ENCODE assay signal across 8 cellular contexts in genomic region chr12:46342562-46343033, GRCh38. TPM values are rescaled to one million over a fixed set of nuclear protein-coding genes. Genes with fewer than 3 reads are reported as not detected.
DNase-seq lines count a peak whose midpoint lies in the region; ATAC-seq lines count a peak whose summit lies in the region.

No MANE protein-coding gene starts in this region.

- peaks cover 8% of the 10 kb centered on the region for H3K27me3 Mint-ChIP-seq in activated naive CD4-positive, alpha-beta T cell treated with anti-CD3 and anti-CD28 coated beads, Interleukin-2, amount 10 ng/mL, durations not matched to agents 7 days and 5 days

- CTCF ChIA-PET in activated naive CD4-positive, alpha-beta T cell treated with anti-CD3 and anti-CD28 coated beads, Interleukin-2, amount 10 ng/mL, durations not matched to agents 7 days and 5 days (lab: Charles Lee) = interaction anchor here (1.1 to 1.7 kb wide), 2 partner anchors 344 to 679 kb away, joined by 3 to 5 read pairs; no protein-coding TSS in a partner anchor

- H3K4me1 Mint-ChIP-seq in activated naive CD4-positive, alpha-beta T cell treated with anti-CD3 and anti-CD28 coated beads, Interleukin-2, amount 10 ng/mL, durations not matched to agents 7 days and 5 days = no peaks in the 10 kb centered on the region
- peaks cover 14% of the 10 kb centered on the region for H3K4me1 Mint-ChIP-seq in stimulated activated effector memory CD8-positive, alpha-beta T cell treated with anti-CD3 and anti-CD28 coated beads, Interleukin-12 subunit alpha, Interleukin-12 subunit beta, amount 100 ng/mL, for 72 hours

- no peaks in the 10 kb centered on the region for H3K9me3 Mint-ChIP-seq in activated naive CD4-positive, alpha-beta T cell treated with anti-CD3 and anti-CD28 coated beads, Interleukin-2, amount 10 ng/mL, durations not matched to agents 7 days and 5 days
- no peaks in the 10 kb centered on the region for H3K9me3 Mint-ChIP-seq in stimulated activated effector memory CD8-positive, alpha-beta T cell treated with anti-CD3 and anti-CD28 coated beads, Interleukin-12 subunit alpha, Interleukin-12 subunit beta, amount 100 ng/mL, for 72 hours

- H3K4me3 Mint-ChIP-seq in activated naive CD4-positive, alpha-beta T cell treated with anti-CD3 and anti-CD28 coated beads, Interleukin-2, amount 10 ng/mL, durations not matched to agents 7 days and 5 days = no peak overlapping the region
- no peak overlapping the region for H3K4me3 Mint-ChIP-seq in stimulated activated effector memory CD8-positive, alpha-beta T cell treated with anti-CD3 and anti-CD28 coated beads, Interleukin-12 subunit alpha, Interleukin-12 subunit beta, amount 100 ng/mL, for 72 hours

- intact Hi-C loops in left ventricle myocardium superior (cut with micrococcal nuclease) = loop anchor here (5.0 kb wide), 1 partner anchor 680 kb away; no protein-coding TSS in a partner anchor

- H3K27ac Mint-ChIP-seq in activated naive CD4-positive, alpha-beta T cell treated with anti-CD3 and anti-CD28 coated beads, Interleukin-2, amount 10 ng/mL, durations not matched to agents 7 days and 5 days = no peak overlapping the region
- H3K27ac Mint-ChIP-seq in stimulated activated effector memory CD8-positive, alpha-beta T cell treated with anti-CD3 and anti-CD28 coated beads, Interleukin-12 subunit alpha, Interleukin-12 subunit beta, amount 100 ng/mL, for 72 hours = peak overlapping the region; percentile 71

- no peaks in the 10 kb centered on the region for H3K36me3 Mint-ChIP-seq in activated naive CD4-positive, alpha-beta T cell treated with anti-CD3 and anti-CD28 coated beads, Interleukin-2, amount 10 ng/mL, durations not matched to agents 7 days and 5 days
- H3K36me3 Mint-ChIP-seq in stimulated activated effector memory CD8-positive, alpha-beta T cell treated with anti-CD3 and anti-CD28 coated beads, Interleukin-12 subunit alpha, Interleukin-12 subunit beta, amount 100 ng/mL, for 72 hours = no peaks in the 10 kb centered on the region

- peak in 2 of 3 experiments; percentile 11 to 19 for DNase-seq in NCI-H1417 (lab: John Stamatoyannopoulos, UW)
- no peak for DNase-seq in NCI-H1417 treated with DMSO at 0.1 percent for 48 hours (lab: John Stamatoyannopoulos, UW)
- peak; percentile 21 to 58 for DNase-seq in Kasumi-1 (lab: John Stamatoyannopoulos, UW)
- DNase-seq in activated naive CD4-positive, alpha-beta T cell treated with anti-CD3 and anti-CD28 coated beads, Interleukin-2, amount 10 ng/mL, durations not matched to agents 7 days and 5 days = peak; percentile 42
- peak; percentile 19 for DNase-seq in left ventricle myocardium superior
- no peak for DNase-seq in stimulated activated effector memory CD8-positive, alpha-beta T cell treated with anti-CD3 and anti-CD28 coated beads, Interleukin-12 subunit alpha, Interleukin-12 subunit beta, amount 100 ng/mL, for 72 hours (ENCODE audit: low spot score in 2 of 2)
- no peak for DNase-seq in DMS114 treated with DMSO at 0.1 percent for 48 hours (lab: John Stamatoyannopoulos, UW; ENCODE audit: unreplicated experiment)
- DNase-seq in NCI-H146 treated with DMSO at 0.1 percent for 48 hours (lab: John Stamatoyannopoulos, UW; ENCODE audit: unreplicated experiment) = no peak

- peak; percentile 87 for ATAC-seq in left ventricle myocardium superior
- ATAC-seq in stimulated activated effector memory CD8-positive, alpha-beta T cell treated with anti-CD3 and anti-CD28 coated beads, Interleukin-12 subunit alpha, Interleukin-12 subunit beta, amount 100 ng/mL, for 72 hours = peak; percentile 95

RNA-seq across cellular contexts. Expression of gene SLC38A2, which starts 30.0 kb away (rescaled TPM):
- total RNA-seq in left ventricle myocardium superior = 165 TPM

Comparison
In these comparisons a context has a peak if more than half of its experiments do, and no peak if none do; other contexts are left out.
1. DNase-seq: peak in NCI-H1417 (2 of 3), Kasumi-1 (2 of 2), activated naive CD4-positive, alpha-beta T cell treated with anti-CD3 and anti-CD28 coated beads, Interleukin-2, amount 10 ng/mL, durations not matched to agents 7 days and 5 days (single experiment) and left ventricle myocardium superior (single experiment); none in NCI-H1417 treated with DMSO at 0.1 percent for 48 hours (single experiment), stimulated activated effector memory CD8-positive, alpha-beta T cell treated with anti-CD3 and anti-CD28 coated beads, Interleukin-12 subunit alpha, Interleukin-12 subunit beta, amount 100 ng/mL, for 72 hours (0 of 2), DMS114 treated with DMSO at 0.1 percent for 48 hours (single experiment) and NCI-H146 treated with DMSO at 0.1 percent for 48 hours (single experiment).